Comparison of ENCODE assay signal across 1 cellular context in genomic region chr19:48881741-48882657, GRCh38.
TF ChIP-seq lines count a peak whose summit lies in the region.

No MANE protein-coding gene starts in this region.

TF ChIP-seq in K562, 482 proteins besides CTCF, POLR2A, EP300 and RAD21 (continued from another document):
- TF ChIP-seq CBX8 (IDR thresholded peaks at IDR 0.05; ENCODE audit: borderline replicate concordance, extremely low read depth, low read depth, low read length, poor library complexity, severe bottlenecking), result no peak
- peak; percentile 81 for TF ChIP-seq KLF1 (tag; IDR thresholded peaks at IDR 0.05)
